In the genomic region with DNA sequence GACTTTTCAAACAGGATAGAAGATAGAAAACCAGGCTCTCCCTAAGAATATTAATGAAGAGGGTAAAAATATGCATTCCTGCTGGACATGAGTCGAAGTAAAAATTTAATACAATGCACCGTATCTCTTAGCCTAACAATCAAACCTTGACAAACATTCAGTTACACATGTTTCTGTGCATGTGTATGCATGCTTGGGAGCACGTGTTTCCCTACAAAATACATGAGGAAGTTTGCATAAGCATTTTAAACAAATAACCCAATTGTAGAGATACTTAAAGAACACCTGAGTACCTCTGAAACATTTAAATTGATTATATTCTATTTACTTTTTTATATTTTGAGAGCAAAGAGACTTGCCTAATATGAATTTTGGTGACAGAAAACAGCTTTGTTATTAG, we compare ENCODE assay signal across 9 cellular contexts.
"Had no signal": no experiment of that assay in that cellular context is flagged by ENCODE, and none has a peak within 500 bp of the region (broad histone marks: within the 10 kb centered on the region; RNA-seq: fewer than 3 reads in every experiment).

No MANE protein-coding gene starts in this region.

- ATAC-seq: GM23338, K562 had no signal

- H2AFZ ChIP-seq: GM23338 had no signal

- H3K4me2 ChIP-seq: GM23338 had no signal

- H3K4me3 ChIP-seq: GM23338, K562 had no signal

- H3K27ac ChIP-seq: HL-60 had no signal

- DNase-seq: H9, HCEC 1CT, IMR-90, KG1 had no signal

- FAIRE-seq: H1, H54, K562 had no signal
